In the genomic region with DNA sequence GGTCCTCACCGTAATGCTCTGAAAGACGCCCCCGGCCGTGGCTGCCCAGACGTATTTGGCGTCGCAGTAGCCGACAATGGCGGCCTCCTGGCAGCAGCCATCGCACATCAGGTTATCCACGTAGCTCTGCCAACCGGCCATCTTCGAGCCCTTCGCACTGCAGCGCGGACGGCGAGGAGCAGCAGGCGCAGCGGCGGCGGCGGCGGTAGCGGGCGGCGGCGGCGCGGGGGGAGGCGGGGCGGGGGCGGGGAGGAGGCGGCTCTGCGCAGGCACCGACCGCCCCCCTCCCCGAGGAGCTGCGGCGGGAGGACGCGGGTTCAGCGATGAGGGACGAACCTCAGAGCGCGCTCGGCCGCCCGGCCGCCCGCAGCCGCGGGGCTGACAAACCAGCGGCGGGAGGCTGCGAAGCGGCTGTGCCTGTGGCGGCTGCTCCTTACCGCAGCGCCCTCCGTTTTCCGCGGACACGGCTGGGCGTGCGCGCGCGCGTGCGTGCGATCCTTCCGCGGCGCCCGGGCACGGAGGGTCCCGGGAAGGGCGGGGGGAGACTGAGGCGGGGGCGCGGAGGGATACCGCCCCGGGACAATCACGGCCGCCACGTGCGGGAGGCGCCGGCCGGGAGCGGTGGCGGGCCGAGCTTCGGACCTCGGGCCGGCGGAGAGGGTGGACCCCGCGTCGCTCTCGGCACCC, we compare ENCODE assay signal across 1 cellular context.
TF ChIP-seq lines count a peak whose summit lies in the region.

A gene with protein sequence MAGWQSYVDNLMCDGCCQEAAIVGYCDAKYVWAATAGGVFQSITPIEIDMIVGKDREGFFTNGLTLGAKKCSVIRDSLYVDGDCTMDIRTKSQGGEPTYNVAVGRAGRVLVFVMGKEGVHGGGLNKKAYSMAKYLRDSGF (minus strand): TSS at position 180 of the 687 bp plus-strand sequence. CDS start 39 bp downstream, at position 141.

TF ChIP-seq in HEK293, 187 proteins besides CTCF, POLR2A, EP300 and RAD21 (continued from another document):
- TF ChIP-seq, protein P1, sequence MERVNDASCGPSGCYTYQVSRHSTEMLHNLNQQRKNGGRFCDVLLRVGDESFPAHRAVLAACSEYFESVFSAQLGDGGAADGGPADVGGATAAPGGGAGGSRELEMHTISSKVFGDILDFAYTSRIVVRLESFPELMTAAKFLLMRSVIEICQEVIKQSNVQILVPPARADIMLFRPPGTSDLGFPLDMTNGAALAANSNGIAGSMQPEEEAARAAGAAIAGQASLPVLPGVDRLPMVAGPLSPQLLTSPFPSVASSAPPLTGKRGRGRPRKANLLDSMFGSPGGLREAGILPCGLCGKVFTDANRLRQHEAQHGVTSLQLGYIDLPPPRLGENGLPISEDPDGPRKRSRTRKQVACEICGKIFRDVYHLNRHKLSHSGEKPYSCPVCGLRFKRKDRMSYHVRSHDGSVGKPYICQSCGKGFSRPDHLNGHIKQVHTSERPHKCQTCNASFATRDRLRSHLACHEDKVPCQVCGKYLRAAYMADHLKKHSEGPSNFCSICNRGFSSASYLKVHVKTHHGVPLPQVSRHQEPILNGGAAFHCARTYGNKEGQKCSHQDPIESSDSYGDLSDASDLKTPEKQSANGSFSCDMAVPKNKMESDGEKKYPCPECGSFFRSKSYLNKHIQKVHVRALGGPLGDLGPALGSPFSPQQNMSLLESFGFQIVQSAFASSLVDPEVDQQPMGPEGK (tag by site-specific recombination; IDR thresholded peaks at IDR 0.05) = 0 out of 2 replicates have a peak, but pooled peaks have one; percentile 21
- TF ChIP-seq, protein P2, sequence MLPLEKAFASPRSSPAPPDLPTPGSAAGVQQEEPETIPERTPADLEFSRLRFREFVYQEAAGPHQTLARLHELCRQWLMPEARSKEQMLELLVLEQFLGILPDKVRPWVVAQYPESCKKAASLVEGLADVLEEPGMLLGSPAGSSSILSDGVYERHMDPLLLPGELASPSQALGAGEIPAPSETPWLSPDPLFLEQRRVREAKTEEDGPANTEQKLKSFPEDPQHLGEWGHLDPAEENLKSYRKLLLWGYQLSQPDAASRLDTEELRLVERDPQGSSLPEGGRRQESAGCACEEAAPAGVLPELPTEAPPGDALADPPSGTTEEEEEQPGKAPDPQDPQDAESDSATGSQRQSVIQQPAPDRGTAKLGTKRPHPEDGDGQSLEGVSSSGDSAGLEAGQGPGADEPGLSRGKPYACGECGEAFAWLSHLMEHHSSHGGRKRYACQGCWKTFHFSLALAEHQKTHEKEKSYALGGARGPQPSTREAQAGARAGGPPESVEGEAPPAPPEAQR (tag by site-specific recombination; IDR thresholded peaks at IDR 0.05) = 0 out of 2 replicates have a peak, but pooled peaks have one; percentile 18
- TF ChIP-seq, protein P3, sequence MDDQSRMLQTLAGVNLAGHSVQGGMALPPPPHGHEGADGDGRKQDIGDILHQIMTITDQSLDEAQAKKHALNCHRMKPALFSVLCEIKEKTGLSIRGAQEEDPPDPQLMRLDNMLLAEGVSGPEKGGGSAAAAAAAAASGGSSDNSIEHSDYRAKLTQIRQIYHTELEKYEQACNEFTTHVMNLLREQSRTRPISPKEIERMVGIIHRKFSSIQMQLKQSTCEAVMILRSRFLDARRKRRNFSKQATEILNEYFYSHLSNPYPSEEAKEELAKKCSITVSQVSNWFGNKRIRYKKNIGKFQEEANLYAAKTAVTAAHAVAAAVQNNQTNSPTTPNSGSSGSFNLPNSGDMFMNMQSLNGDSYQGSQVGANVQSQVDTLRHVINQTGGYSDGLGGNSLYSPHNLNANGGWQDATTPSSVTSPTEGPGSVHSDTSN (CRISPR knock-in tag; IDR thresholded peaks at IDR 0.05) = peak; percentile 69; the same call in 1 of the 2 replicates
- TF ChIP-seq KLF10 (tag by site-specific recombination; IDR thresholded peaks at IDR 0.05) (peak; percentile 91), YY2 (tag by site-specific recombination; IDR thresholded peaks at IDR 0.05) (peak; percentile 87), ZNF596 (tag by site-specific recombination; IDR thresholded peaks at IDR 0.05) (0 out of 2 replicates have a peak, but pooled peaks have one; percentile 10), ZNF76 (tag by site-specific recombination; IDR thresholded peaks at IDR 0.05; ENCODE audit: borderline replicate concordance, low read depth) (0 out of 2 replicates have a peak, but pooled peaks have one; percentile 37), KLF8 (tag by site-specific recombination; IDR thresholded peaks at IDR 0.05) (peak; percentile 61; the same call in 1 of the 2 replicates), ZNF473 (tag by site-specific recombination; IDR thresholded peaks at IDR 0.05) (no peak), ZNF626 (tag by site-specific recombination; IDR thresholded peaks at IDR 0.05) (0 out of 2 replicates have a peak, but pooled peaks have one; percentile 8), KLF9 (tag by site-specific recombination; IDR thresholded peaks at IDR 0.05; ENCODE audit: low read depth) (peak; percentile 49; the same call in 1 of the 2 replicates), IKZF3 (tag by site-specific recombination; IDR thresholded peaks at IDR 0.05) (peak; percentile 63)
- TF ChIP-seq, protein P4, sequence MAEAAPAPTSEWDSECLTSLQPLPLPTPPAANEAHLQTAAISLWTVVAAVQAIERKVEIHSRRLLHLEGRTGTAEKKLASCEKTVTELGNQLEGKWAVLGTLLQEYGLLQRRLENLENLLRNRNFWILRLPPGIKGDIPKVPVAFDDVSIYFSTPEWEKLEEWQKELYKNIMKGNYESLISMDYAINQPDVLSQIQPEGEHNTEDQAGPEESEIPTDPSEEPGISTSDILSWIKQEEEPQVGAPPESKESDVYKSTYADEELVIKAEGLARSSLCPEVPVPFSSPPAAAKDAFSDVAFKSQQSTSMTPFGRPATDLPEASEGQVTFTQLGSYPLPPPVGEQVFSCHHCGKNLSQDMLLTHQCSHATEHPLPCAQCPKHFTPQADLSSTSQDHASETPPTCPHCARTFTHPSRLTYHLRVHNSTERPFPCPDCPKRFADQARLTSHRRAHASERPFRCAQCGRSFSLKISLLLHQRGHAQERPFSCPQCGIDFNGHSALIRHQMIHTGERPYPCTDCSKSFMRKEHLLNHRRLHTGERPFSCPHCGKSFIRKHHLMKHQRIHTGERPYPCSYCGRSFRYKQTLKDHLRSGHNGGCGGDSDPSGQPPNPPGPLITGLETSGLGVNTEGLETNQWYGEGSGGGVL (tag by site-specific recombination; IDR thresholded peaks at IDR 0.05) = peak; percentile 64
